ENCODE assay signal across 9 cellular contexts in the genomic region with DNA sequence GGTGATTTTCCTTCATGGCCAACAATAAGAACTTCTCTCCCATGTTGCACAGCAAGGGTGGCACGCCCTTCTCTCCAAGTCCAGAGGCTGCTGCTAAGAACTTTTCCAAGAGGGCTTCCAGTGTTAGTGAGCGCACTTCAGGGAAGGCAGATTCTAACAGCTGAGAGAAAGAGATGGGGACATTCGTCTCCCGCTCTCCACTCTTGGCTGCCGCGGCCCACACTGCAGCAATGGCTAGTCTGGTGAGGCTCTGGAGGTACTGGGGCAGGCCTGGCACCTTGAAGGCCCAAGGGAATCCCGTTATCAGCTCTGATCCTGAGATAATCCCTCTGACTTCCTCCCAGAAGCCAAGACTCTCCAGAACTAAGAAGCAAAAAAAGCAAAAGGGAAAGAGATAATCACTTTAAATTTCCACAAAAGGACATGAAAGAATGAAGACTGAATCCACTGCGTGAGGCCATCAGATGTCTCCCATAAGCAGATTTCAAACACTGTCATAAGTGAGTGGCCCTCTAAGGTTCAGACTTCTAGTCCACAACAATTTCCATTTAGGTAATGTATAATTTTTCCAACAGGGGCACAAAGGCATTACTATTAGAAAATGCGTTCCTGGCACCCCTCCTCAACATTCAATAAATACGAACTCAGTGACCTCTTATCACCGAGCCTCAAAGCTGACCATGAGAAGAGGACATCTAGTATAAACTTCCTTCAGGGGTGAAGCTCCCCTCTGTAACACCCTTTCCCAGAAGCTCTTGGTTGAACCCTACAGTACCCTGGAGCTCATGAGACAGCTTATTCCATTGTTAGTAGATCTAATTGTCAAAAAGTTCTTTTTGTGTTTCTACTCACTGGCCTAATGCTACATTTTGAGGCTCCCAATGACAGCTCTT.
DNase-seq lines count a peak whose midpoint lies in the region; ATAC-seq and TF ChIP-seq lines count a peak whose summit lies in the region.
"Had no signal": no experiment of that assay in that cellular context is flagged by ENCODE, and none has a peak within 500 bp of the region (broad histone marks: within the 10 kb centered on the region; RNA-seq: fewer than 3 reads in every experiment).

No MANE protein-coding gene starts in this region.

- H3K36me3 ChIP-seq in Caco-2 (ENCODE audit: control insufficient read depth, insufficient read depth, low read length) (peaks cover 8% of the 10 kb centered on the region), KOPT-K1 (ENCODE audit: insufficient read depth, low read length) (peaks cover 28% of the 10 kb centered on the region), prostate gland (no peaks in the 10 kb centered on the region)

- CTCF ChIA-PET in Caco-2 (lab: Charles Lee): no interaction called here

- no peak for TF ChIP-seq CTCF in Caco-2 (IDR thresholded peaks at IDR 0.05; ENCODE audit: insufficient read depth in 1 of 2, low read depth in 1 of 2, low read length in 1 of 2, severe bottlenecking in 1 of 2, unreplicated experiment in 1 of 2)
- TF ChIP-seq CTCF in chondrocyte (IDR thresholded peaks at IDR 0.05): no peak
- TF ChIP-seq CTCF in prostate gland (IDR thresholded peaks at IDR 0.05): no peak

- no peaks in the 10 kb centered on the region for H3K9me3 ChIP-seq in Caco-2
- no peaks in the 10 kb centered on the region for H3K9me3 ChIP-seq in KOPT-K1 (ENCODE audit: insufficient read depth, low read length, poor library complexity, severe bottlenecking)
- no peaks in the 10 kb centered on the region for H3K9me3 ChIP-seq in prostate gland

- TF ChIP-seq POLR2A in prostate gland (IDR thresholded peaks at IDR 0.05): no peak

- H3K27ac Mint-ChIP-seq in Caco-2 (ENCODE audit: unreplicated experiment) (peak overlapping the region; percentile 49), chondrocyte (ENCODE audit: unreplicated experiment) (peak overlapping the region; percentile 97)

- no peak for ATAC-seq in HG02678 (IDR thresholded peaks at IDR 0.05; ENCODE audit: unreplicated experiment)
- ATAC-seq in HG02970 (IDR thresholded peaks at IDR 0.05; ENCODE audit: low FRiP score, unreplicated experiment): no peak

- H3K27ac ChIP-seq in KOPT-K1 (ENCODE audit: low read depth, low read length, poor library complexity, severe bottlenecking) (peak overlapping the region; percentile 49), prostate gland (peak overlapping the region; percentile 72 to 75)
- H3K27ac ChIP-seq: parathyroid adenoma had no signal

- H3K4me3 Mint-ChIP-seq in Caco-2 (ENCODE audit: unreplicated experiment) (no peak overlapping the region), chondrocyte (ENCODE audit: unreplicated experiment) (no peak overlapping the region)

- H3K27me3 ChIP-seq in Caco-2 (replicated peaks; ENCODE audit: control insufficient read depth, insufficient read depth, low read length) (no peaks in the 10 kb centered on the region), prostate gland (replicated peaks; ENCODE audit: insufficient read depth) (no peaks in the 10 kb centered on the region)

- H3K4me1 Mint-ChIP-seq in Caco-2 (ENCODE audit: low read depth, unreplicated experiment): peaks cover 16% of the 10 kb centered on the region
- H3K4me1 Mint-ChIP-seq in chondrocyte (ENCODE audit: low read depth): peaks cover 24% of the 10 kb centered on the region

- intact Hi-C loops in Caco-2 (cut with micrococcal nuclease; ENCODE audit: unreplicated experiment): no loop called here
- intact Hi-C loops in prostate gland (cut with DNase I): no loop called here

- 96% methylated on average over 11 of the region's 11 CpGs for WGBS in prostate gland

- DNase-seq in Caco-2 (no peak), chondrocyte (ENCODE audit: low spot score) (no peak), prostate gland (ENCODE audit: low spot score) (no peak), cerebellum (ENCODE audit: low spot score) (no peak), NCI-H748 treated with DMSO at 0.1 percent for 48 hours (lab: John Stamatoyannopoulos, UW) (no peak)

- BruUV-seq in Caco-2 (replicated peaks; lab: Mats Ljungman, UMichigan): TSS peak; percentile 41

- POLR2A ChIA-PET in Caco-2 (lab: Charles Lee): no interaction called here

- H3K4me1 ChIP-seq in Caco-2 (peaks cover 16% of the 10 kb centered on the region), prostate gland (replicated peaks) (peaks cover 9% of the 10 kb centered on the region)

- peaks cover 10% of the 10 kb centered on the region for H3K9me3 Mint-ChIP-seq in Caco-2 (ENCODE audit: unreplicated experiment)
- peaks cover 4% of the 10 kb centered on the region for H3K9me3 Mint-ChIP-seq in chondrocyte (ENCODE audit: low read depth)

- H3K27me3 Mint-ChIP-seq in Caco-2 (ENCODE audit: insufficient read depth, unreplicated experiment) (no peaks in the 10 kb centered on the region), chondrocyte (ENCODE audit: low read depth) (no peaks in the 10 kb centered on the region)

- H3K4me3 ChIP-seq in Caco-2 (ENCODE audit: low read depth, low read length) (no peak overlapping the region), prostate gland (no peak overlapping the region)

- H3K36me3 Mint-ChIP-seq in Caco-2 (ENCODE audit: insufficient read depth, unreplicated experiment) (peaks cover 8% of the 10 kb centered on the region), chondrocyte (ENCODE audit: low read depth) (peaks cover 13% of the 10 kb centered on the region)
